Comparison of ENCODE assay signal across 30 cellular contexts in genomic region chrX:22043872-22044271, GRCh38. TPM values are rescaled to one million over a fixed set of nuclear protein-coding genes. Genes with fewer than 3 reads are reported as not detected.
"Had no signal": no experiment of that assay in that cellular context is flagged by ENCODE, and none has a peak within 500 bp of the region (broad histone marks: within the 10 kb centered on the region; RNA-seq: fewer than 3 reads in every experiment).

No MANE protein-coding gene starts in this region.

- H3K9me3 Mint-ChIP-seq: activated CD4-positive, alpha-beta memory T cell treated with anti-CD3 and anti-CD28 coated beads, Interleukin-2, amount 10 ng/mL, durations not matched to agents 7 days and 5 days; activated CD4-positive, alpha-beta T cell treated with anti-CD3 and anti-CD28 coated beads, Interleukin-2, amount 10 ng/mL, durations not matched to agents 7 days and 5 days; activated T-cell treated with anti-CD3 and anti-CD28 coated beads, Interleukin-2, amount 50 U/mL, for 72 hours; naive thymus-derived CD4-positive, alpha-beta T cell; neural crest cell; stimulated activated naive B cell treated with anti-CD40 and anti-IgM and Interleukin-4, amounts not matched to agents 10 μg/mL and 1 μg/mL and 100 μg/mL, for 72 hours had no signal

- H3K4me3 Mint-ChIP-seq: activated CD4-positive, alpha-beta memory T cell treated with anti-CD3 and anti-CD28 coated beads, Interleukin-2, amount 10 ng/mL, durations not matched to agents 7 days and 5 days; activated CD4-positive, alpha-beta T cell treated with anti-CD3 and anti-CD28 coated beads, Interleukin-2, amount 10 ng/mL, durations not matched to agents 7 days and 5 days; activated CD8-positive, alpha-beta memory T cell treated with anti-CD3 and anti-CD28 coated beads, Interleukin-2, amount 10 ng/mL, durations not matched to agents 7 days and 5 days; activated T-cell treated with anti-CD3 and anti-CD28 coated beads, Interleukin-2, amount 50 U/mL, for 72 hours; naive thymus-derived CD4-positive, alpha-beta T cell; neural crest cell; stimulated activated naive B cell treated with anti-CD40 and anti-IgM and Interleukin-4, amounts not matched to agents 10 μg/mL and 1 μg/mL and 100 μg/mL, for 72 hours; T-helper 17 cell had no signal

- H3K4me3 ChIP-seq: esophagus squamous epithelium, heart right ventricle, right atrium auricular region, smooth muscle cell, transverse colon had no signal

- H3K27me3 ChIP-seq: brain microvascular endothelial cell, esophagus squamous epithelium, right atrium auricular region, transverse colon had no signal

- ATAC-seq: activated CD8-positive, alpha-beta memory T cell treated with anti-CD3 and anti-CD28 coated beads, Interleukin-2, amount 10 ng/mL, durations not matched to agents 7 days and 5 days; activated T-cell treated with anti-CD3 and anti-CD28 coated beads, Interleukin-2, amount 50 U/mL, for 72 hours; heart right ventricle; left ventricle myocardium superior; naive thymus-derived CD4-positive, alpha-beta T cell; SK-N-SH treated with all-trans-retinoic acid at 6 μM for 48 hours; stimulated activated naive B cell treated with anti-CD40 and anti-IgM and Interleukin-4, amounts not matched to agents 10 μg/mL and 1 μg/mL and 100 μg/mL, for 72 hours; T-helper 17 cell had no signal

- H3K36me3 ChIP-seq: brain microvascular endothelial cell, esophagus squamous epithelium, heart right ventricle, right atrium auricular region, transverse colon had no signal

- H3K27ac ChIP-seq: brain microvascular endothelial cell, epithelial cell of prostate, esophagus squamous epithelium, heart right ventricle, parathyroid adenoma, right atrium auricular region, transverse colon had no signal

- H3K9me3 ChIP-seq: esophagus squamous epithelium, heart right ventricle, right atrium auricular region, transverse colon had no signal

- H3K4me1 Mint-ChIP-seq: activated CD4-positive, alpha-beta memory T cell treated with anti-CD3 and anti-CD28 coated beads, Interleukin-2, amount 10 ng/mL, durations not matched to agents 7 days and 5 days; activated CD4-positive, alpha-beta T cell treated with anti-CD3 and anti-CD28 coated beads, Interleukin-2, amount 10 ng/mL, durations not matched to agents 7 days and 5 days; naive thymus-derived CD4-positive, alpha-beta T cell had no signal

- H3K4me1 ChIP-seq: esophagus squamous epithelium, heart right ventricle, parathyroid adenoma, right atrium auricular region, transverse colon had no signal

- H3K27me3 Mint-ChIP-seq: activated CD4-positive, alpha-beta memory T cell treated with anti-CD3 and anti-CD28 coated beads, Interleukin-2, amount 10 ng/mL, durations not matched to agents 7 days and 5 days; activated CD4-positive, alpha-beta T cell treated with anti-CD3 and anti-CD28 coated beads, Interleukin-2, amount 10 ng/mL, durations not matched to agents 7 days and 5 days; activated CD8-positive, alpha-beta memory T cell treated with anti-CD3 and anti-CD28 coated beads, Interleukin-2, amount 10 ng/mL, durations not matched to agents 7 days and 5 days; naive thymus-derived CD4-positive, alpha-beta T cell; stimulated activated naive B cell treated with anti-CD40 and anti-IgM and Interleukin-4, amounts not matched to agents 10 μg/mL and 1 μg/mL and 100 μg/mL, for 72 hours; T-helper 17 cell had no signal

- H3K36me3 Mint-ChIP-seq: activated CD8-positive, alpha-beta memory T cell treated with anti-CD3 and anti-CD28 coated beads, Interleukin-2, amount 10 ng/mL, durations not matched to agents 7 days and 5 days; naive thymus-derived CD4-positive, alpha-beta T cell had no signal

- H3K27ac Mint-ChIP-seq: activated CD4-positive, alpha-beta memory T cell treated with anti-CD3 and anti-CD28 coated beads, Interleukin-2, amount 10 ng/mL, durations not matched to agents 7 days and 5 days; activated CD4-positive, alpha-beta T cell treated with anti-CD3 and anti-CD28 coated beads, Interleukin-2, amount 10 ng/mL, durations not matched to agents 7 days and 5 days; activated CD8-positive, alpha-beta memory T cell treated with anti-CD3 and anti-CD28 coated beads, Interleukin-2, amount 10 ng/mL, durations not matched to agents 7 days and 5 days; activated T-cell treated with anti-CD3 and anti-CD28 coated beads, Interleukin-2, amount 50 U/mL, for 72 hours; stimulated activated naive B cell treated with anti-CD40 and anti-IgM and Interleukin-4, amounts not matched to agents 10 μg/mL and 1 μg/mL and 100 μg/mL, for 72 hours; T-helper 17 cell had no signal

- DNase-seq: activated CD4-positive, alpha-beta memory T cell treated with anti-CD3 and anti-CD28 coated beads, Interleukin-2, amount 10 ng/mL, durations not matched to agents 7 days and 5 days; activated CD4-positive, alpha-beta T cell treated with anti-CD3 and anti-CD28 coated beads for 1 hour; activated CD4-positive, alpha-beta T cell treated with anti-CD3 and anti-CD28 coated beads, Interleukin-2, amount 10 ng/mL, durations not matched to agents 7 days and 5 days; activated CD8-positive, alpha-beta memory T cell treated with anti-CD3 and anti-CD28 coated beads, Interleukin-2, amount 10 ng/mL, durations not matched to agents 7 days and 5 days; activated naive CD4-positive, alpha-beta T cell; activated T-cell treated with anti-CD3 and anti-CD28 coated beads, Interleukin-2, amount 50 U/mL, for 72 hours; amniotic stem cell; brain microvascular endothelial cell; effector CD4-positive, alpha-beta T cell; esophagus squamous epithelium; foreskin melanocyte; heart right ventricle; islet precursor cell; left ventricle myocardium superior; midbrain; naive thymus-derived CD4-positive, alpha-beta T cell; occipital lobe; stimulated activated CD4-positive, alpha-beta T cell treated with anti-CD3 and anti-CD28 coated beads, Interleukin-1b, Interleukin-23, amount 100 ng/mL, for 48 hours; stimulated activated CD4-positive, alpha-beta T cell treated with anti-CD3 and anti-CD28 coated beads, Interleukin-4, amount 100 ng/mL, for 4 hours; stimulated activated CD8-positive, alpha-beta memory T cell treated with anti-CD3 and anti-CD28 coated beads, Interleukin-4, amount 100 ng/mL, for 48 hours; stimulated activated naive B cell treated with anti-CD40 and anti-IgM and Interleukin-4, amounts not matched to agents 10 μg/mL and 1 μg/mL and 100 μg/mL, for 72 hours; T-helper 17 cell; T1000; transverse colon had no signal

RNA-seq across cellular contexts. Expression of gene PHEX, which starts 11.7 kb away (rescaled TPM):
- total RNA-seq: right atrium auricular region, smooth muscle cell had no signal
